ENCODE assay signal across 8 cellular contexts in genomic region chr6:41682966-41683459, GRCh38. TPM values are rescaled to one million over a fixed set of nuclear protein-coding genes. Genes with fewer than 3 reads are reported as not detected.
A peak's percentile ranks its signal among the peaks of the same experiment; 100 is the strongest.
DNase-seq lines count a peak whose midpoint lies in the region; ATAC-seq lines count a peak whose summit lies in the region.

No MANE protein-coding gene starts in this region.

- no peak overlapping the region for H2BK5ac ChIP-seq in mesendoderm (ENCODE audit: low read length)

- H4K8ac ChIP-seq in mesendoderm (ENCODE audit: low read depth, low read length): no peak overlapping the region

- H3K4me3 Mint-ChIP-seq in activated naive CD4-positive, alpha-beta T cell treated with anti-CD3 and anti-CD28 coated beads for 36 hours: peak overlapping the region; percentile 75
- peak overlapping the region; percentile 36 for H3K4me3 Mint-ChIP-seq in central memory CD8-positive, alpha-beta T cell

- no peak overlapping the region for H4K5ac ChIP-seq in mesendoderm (ENCODE audit: low read length)

- H3K4me1 ChIP-seq in mesendoderm (ENCODE audit: control insufficient read depth, low read depth, low read length): peaks cover 1% of the 10 kb centered on the region
- H3K4me1 ChIP-seq in urinary bladder (ENCODE audit: insufficient read depth): peaks cover 1% of the 10 kb centered on the region

- intact Hi-C loops in activated naive CD4-positive, alpha-beta T cell treated with anti-CD3 and anti-CD28 coated beads for 36 hours (cut with micrococcal nuclease): loop anchor here (1.0 to 10.0 kb wide), 8 partner anchors 24 to 608 kb away; partner anchors contain the start of genes NFYA, OARD1 and TFEB

- peak overlapping the region; percentile 58 for H3K4me2 ChIP-seq in mesendoderm (ENCODE audit: low read length)

- peak overlapping the region; percentile 87 for H3K27ac Mint-ChIP-seq in activated naive CD4-positive, alpha-beta T cell treated with anti-CD3 and anti-CD28 coated beads for 36 hours
- H3K27ac Mint-ChIP-seq in central memory CD8-positive, alpha-beta T cell (ENCODE audit: low read depth): no peak overlapping the region

- H3K18ac ChIP-seq in mesendoderm (ENCODE audit: low read length): no peak overlapping the region

- ATAC-seq in central memory CD8-positive, alpha-beta T cell (replicated peaks; ENCODE audit: extremely low read depth, poor library complexity, severe bottlenecking): no peak
- ATAC-seq in HG03342 (IDR thresholded peaks at IDR 0.05; ENCODE audit: unreplicated experiment): no peak

- no peak overlapping the region for H3K27ac ChIP-seq in mesendoderm (ENCODE audit: low read depth, low read length)
- no peak overlapping the region for H3K27ac ChIP-seq in urinary bladder (ENCODE audit: low read depth)

- no peaks in the 10 kb centered on the region for H3K27me3 Mint-ChIP-seq in activated naive CD4-positive, alpha-beta T cell treated with anti-CD3 and anti-CD28 coated beads for 36 hours (ENCODE audit: low read depth)
- no peaks in the 10 kb centered on the region for H3K27me3 Mint-ChIP-seq in central memory CD8-positive, alpha-beta T cell

- no peaks in the 10 kb centered on the region for H3K27me3 ChIP-seq in mesendoderm (ENCODE audit: insufficient read depth, low read length, poor library complexity)

- H3K56ac ChIP-seq in mesendoderm (ENCODE audit: low read length): peak overlapping the region; percentile 85

- no CpG with 5 or more reads among the region's 30 CpGs for WGBS in mesendoderm (ENCODE audit: extremely low coverage, insufficient coverage, low lambda C conversion rate)
- WGBS in urinary bladder: 21% methylated on average over 30 of the region's 30 CpGs

- no peaks in the 10 kb centered on the region for H3K79me2 ChIP-seq in mesendoderm (ENCODE audit: control insufficient read depth, insufficient read depth, low read length)

- H2BK120ac ChIP-seq in mesendoderm (ENCODE audit: low read depth, low read length): no peak overlapping the region

- no peak overlapping the region for H3K23ac ChIP-seq in mesendoderm (ENCODE audit: low read length)

- peaks cover 8% of the 10 kb centered on the region for H3K4me1 Mint-ChIP-seq in activated naive CD4-positive, alpha-beta T cell treated with anti-CD3 and anti-CD28 coated beads for 36 hours (ENCODE audit: low read depth)
- peaks cover 8% of the 10 kb centered on the region for H3K4me1 Mint-ChIP-seq in central memory CD8-positive, alpha-beta T cell

- no peak overlapping the region for H3K4me3 ChIP-seq in mesendoderm (ENCODE audit: low read length)
- H3K4me3 ChIP-seq in urinary bladder (ENCODE audit: low read depth, low read length): peak overlapping the region; percentile 37

- H3K79me1 ChIP-seq in mesendoderm (ENCODE audit: low read length): no peaks in the 10 kb centered on the region

- CTCF ChIA-PET in activated naive CD4-positive, alpha-beta T cell treated with anti-CD3 and anti-CD28 coated beads for 36 hours (lab: Charles Lee): interaction anchor here (0.6 to 5.6 kb wide), 38 partner anchors 8 to 704 kb away, joined by 3 to 65 read pairs (median 4); no protein-coding TSS in a partner anchor

- DNase-seq in activated naive CD4-positive, alpha-beta T cell treated with anti-CD3 and anti-CD28 coated beads for 36 hours: peak; percentile 26
- DNase-seq in activated naive CD4-positive, alpha-beta T cell treated with anti-CD3 and anti-CD28 coated beads, Interleukin-2, amount 50 U/mL, for 16 hours: no peak
- DNase-seq in central memory CD8-positive, alpha-beta T cell (ENCODE audit: low spot score in 2 of 2): no peak
- DNase-seq in mesendoderm (peak; percentile 22), islet precursor cell (no peak), NCI-H526 treated with DMSO at 0.1 percent for 48 hours (lab: John Stamatoyannopoulos, UW) (no peak)

- peak overlapping the region; percentile 74 for H3K9ac ChIP-seq in mesendoderm (ENCODE audit: low read length)

- H2BK15ac ChIP-seq in mesendoderm (replicated peaks; ENCODE audit: low read depth): no peak overlapping the region

- H3K4ac ChIP-seq in mesendoderm (ENCODE audit: low read depth, low read length): peak overlapping the region; percentile 10

- H3K36me3 Mint-ChIP-seq in activated naive CD4-positive, alpha-beta T cell treated with anti-CD3 and anti-CD28 coated beads for 36 hours (ENCODE audit: low read depth): no peaks in the 10 kb centered on the region
- peaks cover 4% of the 10 kb centered on the region for H3K36me3 Mint-ChIP-seq in central memory CD8-positive, alpha-beta T cell (ENCODE audit: insufficient read depth)

- H3K36me3 ChIP-seq in mesendoderm (ENCODE audit: control insufficient read depth, insufficient read depth, low read length) (no peaks in the 10 kb centered on the region), urinary bladder (ENCODE audit: insufficient read depth) (peaks cover 2% of the 10 kb centered on the region)

- no peaks in the 10 kb centered on the region for H3K9me3 Mint-ChIP-seq in activated naive CD4-positive, alpha-beta T cell treated with anti-CD3 and anti-CD28 coated beads for 36 hours
- H3K9me3 Mint-ChIP-seq in central memory CD8-positive, alpha-beta T cell: no peaks in the 10 kb centered on the region

- H2AK5ac ChIP-seq in mesendoderm (ENCODE audit: low read length): no peak overlapping the region

RNA-seq across cellular contexts. Expression of gene MDFI, which starts 44.7 kb away (rescaled TPM):
- total RNA-seq in activated naive CD4-positive, alpha-beta T cell treated with anti-CD3 and anti-CD28 coated beads for 36 hours: not detected
- polyA plus RNA-seq in mesendoderm (2013, experiment 1 of 2): 68.1 TPM
- polyA plus RNA-seq in mesendoderm (2013, experiment 2 of 2): 63.7 TPM
- total RNA-seq in urinary bladder: 32.6 TPM
- 20.6 TPM for polyA plus RNA-seq in urinary bladder

RNA-seq across cellular contexts. Expression of gene TFEB, which starts 52.4 kb away (rescaled TPM):
- 1 to 10 TPM; 5.7 to 7.9 TPM for total RNA-seq in activated naive CD4-positive, alpha-beta T cell treated with anti-CD3 and anti-CD28 coated beads for 36 hours
- 0.11 TPM for polyA plus RNA-seq in mesendoderm (2013, experiment 1 of 2)
- 0.22 TPM for polyA plus RNA-seq in mesendoderm (2013, experiment 2 of 2)
- 4.3 TPM for total RNA-seq in urinary bladder
- polyA plus RNA-seq in urinary bladder: 25.4 TPM

Comparison
In these comparisons a context has a peak if more than half of its experiments do, and no peak if none do; other contexts are left out.
1. DNase-seq: peak in activated naive CD4-positive, alpha-beta T cell treated with anti-CD3 and anti-CD28 coated beads for 36 hours (single experiment) and mesendoderm (single experiment); none in activated naive CD4-positive, alpha-beta T cell treated with anti-CD3 and anti-CD28 coated beads, Interleukin-2, amount 50 U/mL, for 16 hours (single experiment), central memory CD8-positive, alpha-beta T cell (0 of 2), islet precursor cell (single experiment) and NCI-H526 treated with DMSO at 0.1 percent for 48 hours (single experiment).
2. RNA of gene MDFI, which starts 44.7 kb away (total RNA-seq): 32.6 TPM in urinary bladder (single experiment); not detected in activated naive CD4-positive, alpha-beta T cell treated with anti-CD3 and anti-CD28 coated beads for 36 hours; every median in the first group is over 10 times any median in the second.